23 cellular contexts compared by ENCODE assay signal in the genomic region with DNA sequence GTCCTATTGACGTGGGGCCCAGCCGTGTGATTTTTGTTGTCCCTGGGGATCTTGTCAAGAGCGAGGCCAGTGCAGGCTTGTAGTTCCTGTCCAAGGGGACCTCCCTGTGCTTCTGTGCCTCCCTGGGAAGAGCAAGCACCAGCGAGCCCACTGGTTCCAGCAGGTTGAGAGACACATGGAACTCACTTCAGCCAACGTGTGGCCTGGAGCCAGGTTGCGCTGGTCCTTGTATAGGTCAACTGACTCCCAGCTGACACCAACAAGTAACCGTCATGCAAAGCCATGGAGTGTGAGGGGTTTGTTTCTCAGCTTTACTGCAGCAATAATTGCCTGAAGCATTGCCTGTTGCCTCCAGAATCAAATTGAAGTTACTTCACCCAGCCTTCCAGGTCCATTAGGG.
"Had no signal": no experiment of that assay in that cellular context is flagged by ENCODE, and none has a peak within 500 bp of the region (broad histone marks: within the 10 kb centered on the region; RNA-seq: fewer than 3 reads in every experiment).

No MANE protein-coding gene starts in this region.

- H3K9me3 ChIP-seq: ascending aorta, body of pancreas, MG63 had no signal

- H3K36me3 ChIP-seq: ascending aorta, MG63 had no signal

- H3K4me1 ChIP-seq: ascending aorta, body of pancreas had no signal

- DNase-seq: activated CD4-positive, alpha-beta T cell treated with anti-CD3 and anti-CD28 coated beads for 48 hours; activated CD4-positive, alpha-beta T cell treated with anti-CD3 and anti-CD28 coated beads, Interleukin-2, amount 50 U/mL, for 48 hours; activated CD4-positive, CD25-positive, alpha-beta regulatory T cell treated with anti-CD3 and anti-CD28 coated beads, Interleukin-2, amount 50 U/mL, for 72 hours; activated effector memory CD4-positive, alpha-beta T cell treated with anti-CD3 and anti-CD28 coated beads, Interleukin-2, amount 50 U/mL, for 16 hours; activated naive CD4-positive, alpha-beta T cell treated with Interleukin-2 at 50 U/mL for 16 hours; activated naive CD8-positive, alpha-beta T cell treated with anti-CD3 and anti-CD28 coated beads, Interleukin-2, amount 50 U/mL, for 24 hours; activated T-cell treated with anti-CD3 and anti-CD28 coated beads, Interleukin-2, amount 50 U/mL, for 4 hours; amniotic stem cell; body of pancreas; MG63; MV-4-11; NCI-H1092 treated with DMSO at 0.1 percent for 48 hours; NCI-H146; NCI-H187 treated with DMSO at 0.1 percent for 48 hours; NCI-H2081 treated with DMSO at 0.1 percent for 48 hours; NCI-H510A; NCI-H526 treated with DMSO at 0.1 percent for 48 hours; NCI-H82; PC-3; SHP77 treated with DMSO at 0.1 percent for 48 hours had no signal

- H3K27me3 ChIP-seq: ascending aorta, body of pancreas had no signal

- ATAC-seq: activated naive CD4-positive, alpha-beta T cell treated with anti-CD3 and anti-CD28 coated beads, Interleukin-2, amount 50 U/mL, for 72 hours; activated naive CD8-positive, alpha-beta T cell treated with anti-CD3 and anti-CD28 coated beads, Interleukin-2, amount 50 U/mL, for 24 hours; activated T-cell treated with anti-CD3 and anti-CD28 coated beads, Interleukin-2, amount 50 U/mL, for 4 hours; body of pancreas; PC-3; WTC11 had no signal

- H3K27ac ChIP-seq: ascending aorta, body of pancreas had no signal

- H3K4me3 ChIP-seq: ascending aorta, body of pancreas, MG63 had no signal
